ENCODE assay signal across 1 cellular context in genomic region chr3:124620600-124621063, GRCh38.
TF ChIP-seq lines count a peak whose summit lies in the region.

No MANE protein-coding gene starts in this region.

TF ChIP-seq in K562, 482 proteins besides CTCF, POLR2A, EP300 and RAD21 (continued from another document and continues in another):
- TF ChIP-seq CHAMP1 (IDR thresholded peaks at IDR 0.05), result 0 out of 2 replicates have a peak, but pooled peaks have one; percentile 44
- no peak for TF ChIP-seq CEBPG (CRISPR knock-in tag; IDR thresholded peaks at IDR 0.05)
- TF ChIP-seq CEBPG (tag; conservative IDR thresholded peaks at IDR 0.05 in 1 of 2, IDR thresholded peaks at IDR 0.05 in 1 of 2), result no peak
- TF ChIP-seq ATF4 (CRISPR knock-in tag; IDR thresholded peaks at IDR 0.05), result no peak
- no peak for TF ChIP-seq ZNF282 (CRISPR knock-in tag; IDR thresholded peaks at IDR 0.05)
- TF ChIP-seq BCLAF1 (IDR thresholded peaks at IDR 0.05; ENCODE audit: borderline replicate concordance in 1 of 2, control insufficient read depth in 1 of 2, low read depth in 2 of 2, low read length in 1 of 2), result no peak
- no peak for TF ChIP-seq ZBTB1 (CRISPR knock-in tag; IDR thresholded peaks at IDR 0.05; ENCODE audit: borderline replicate concordance, low read depth)
- no peak for TF ChIP-seq NELFE (IDR thresholded peaks at IDR 0.05; ENCODE audit: insufficient read depth, insufficient read length)
- peak; percentile 94 for TF ChIP-seq ARID1B (IDR thresholded peaks at IDR 0.05)
- TF ChIP-seq TCFL5 (CRISPR knock-in tag; conservative IDR thresholded peaks at IDR 0.05), result no peak
- peak; percentile 73 for TF ChIP-seq NR2C2 (CRISPR knock-in tag; IDR thresholded peaks at IDR 0.05)
- peak; percentile 99 for TF ChIP-seq NR2C2 (tag; IDR thresholded peaks at IDR 0.05)
- peak in 1 of 2 experiments; percentile 52; a peak in 1 of 4 replicates for TF ChIP-seq HDAC1 (IDR thresholded peaks at IDR 0.05)
- no peak for TF ChIP-seq STAT6 (CRISPR knock-in tag; IDR thresholded peaks at IDR 0.05)
- no peak for TF ChIP-seq SMARCB1 (IDR thresholded peaks at IDR 0.05; ENCODE audit: insufficient read length, low read depth)
- TF ChIP-seq ESRRB (CRISPR knock-in tag; IDR thresholded peaks at IDR 0.05; ENCODE audit: borderline replicate concordance), result no peak
- TF ChIP-seq ZBTB34 (CRISPR knock-in tag; IDR thresholded peaks at IDR 0.05), result no peak
- no peak for TF ChIP-seq WHSC1 (IDR thresholded peaks at IDR 0.05; ENCODE audit: low read length)
- no peak for TF ChIP-seq RFX1 (IDR thresholded peaks at IDR 0.05)
- TF ChIP-seq RBFOX2 (IDR thresholded peaks at IDR 0.05; ENCODE audit: low read depth, low read length), result no peak
- peak in 1 of 2 experiments; percentile 88; a peak in 3 of 4 replicates for TF ChIP-seq RCOR1 (IDR thresholded peaks at IDR 0.05; ENCODE audit: borderline replicate concordance in 1 of 2, low read depth in 2 of 2, low read length in 2 of 2)
- TF ChIP-seq ZNF398 (CRISPR knock-in tag; IDR thresholded peaks at IDR 0.05), result no peak
- no peak for TF ChIP-seq RBM39 (optimal IDR thresholded peaks at IDR 0.05; ENCODE audit: low read depth, low read length)
- TF ChIP-seq MXD1 (CRISPR knock-in tag; IDR thresholded peaks at IDR 0.05; ENCODE audit: borderline replicate concordance, poor library complexity, severe bottlenecking), result no peak
- TF ChIP-seq HLTF (IDR thresholded peaks at IDR 0.05), result no peak
- TF ChIP-seq ZNF140 (CRISPR knock-in tag; IDR thresholded peaks at IDR 0.05), result no peak
- TF ChIP-seq MED1 (CRISPR knock-in tag; IDR thresholded peaks at IDR 0.05; ENCODE audit: borderline replicate concordance), result no peak
- 0 out of 2 replicates have a peak, but pooled peaks have one; percentile 23 for TF ChIP-seq CREB1 (IDR thresholded peaks at IDR 0.05)
- TF ChIP-seq CREB1 (CRISPR knock-in tag; IDR thresholded peaks at IDR 0.05), result no peak
- no peak for TF ChIP-seq HSF4 (CRISPR knock-in tag; IDR thresholded peaks at IDR 0.05; ENCODE audit: borderline replicate concordance)
- no peak for TF ChIP-seq CSDE1 (IDR thresholded peaks at IDR 0.05)
- peak; percentile 97 for TF ChIP-seq ESRRA (IDR thresholded peaks at IDR 0.05; ENCODE audit: borderline replicate concordance, low read depth)
- no peak; a peak in 1 of 4 replicates for TF ChIP-seq MNT (conservative IDR thresholded peaks at IDR 0.05)
- no peak for TF ChIP-seq ZSCAN32 (CRISPR knock-in tag; IDR thresholded peaks at IDR 0.05)
- no peak for TF ChIP-seq RHOXF2B (CRISPR knock-in tag; conservative IDR thresholded peaks at IDR 0.05)
- TF ChIP-seq PBX2 (CRISPR knock-in tag; IDR thresholded peaks at IDR 0.05; ENCODE audit: low read depth), result no peak
- peak; percentile 80 for TF ChIP-seq PBX2 (tag; conservative IDR thresholded peaks at IDR 0.05; ENCODE audit: low read depth)
- no peak for TF ChIP-seq HDAC8 (tag; IDR thresholded peaks at IDR 0.05)
- peak; percentile 96 for TF ChIP-seq DPF2 (IDR thresholded peaks at IDR 0.05)
- TF ChIP-seq BRCA1 (IDR thresholded peaks at IDR 0.05), result no peak
- TF ChIP-seq BRCA1 (CRISPR knock-in tag; IDR thresholded peaks at IDR 0.05), result no peak
- no peak for TF ChIP-seq ZNF551 (CRISPR knock-in tag; IDR thresholded peaks at IDR 0.05)
- TF ChIP-seq RNF219 (CRISPR knock-in tag; IDR thresholded peaks at IDR 0.05), result no peak
- no peak for TF ChIP-seq MEF2D (tag; conservative IDR thresholded peaks at IDR 0.05; ENCODE audit: low read depth)
- no peak for TF ChIP-seq PPARD (CRISPR knock-in tag; IDR thresholded peaks at IDR 0.05)
- TF ChIP-seq SAP30 (IDR thresholded peaks at IDR 0.05; ENCODE audit: borderline replicate concordance, insufficient read depth, low read depth, low read length, poor library complexity, severe bottlenecking), result no peak
- no peak for TF ChIP-seq ZNF232 (CRISPR knock-in tag; IDR thresholded peaks at IDR 0.05)
